ENCODE assay signal across 7 cellular contexts in the genomic region with DNA sequence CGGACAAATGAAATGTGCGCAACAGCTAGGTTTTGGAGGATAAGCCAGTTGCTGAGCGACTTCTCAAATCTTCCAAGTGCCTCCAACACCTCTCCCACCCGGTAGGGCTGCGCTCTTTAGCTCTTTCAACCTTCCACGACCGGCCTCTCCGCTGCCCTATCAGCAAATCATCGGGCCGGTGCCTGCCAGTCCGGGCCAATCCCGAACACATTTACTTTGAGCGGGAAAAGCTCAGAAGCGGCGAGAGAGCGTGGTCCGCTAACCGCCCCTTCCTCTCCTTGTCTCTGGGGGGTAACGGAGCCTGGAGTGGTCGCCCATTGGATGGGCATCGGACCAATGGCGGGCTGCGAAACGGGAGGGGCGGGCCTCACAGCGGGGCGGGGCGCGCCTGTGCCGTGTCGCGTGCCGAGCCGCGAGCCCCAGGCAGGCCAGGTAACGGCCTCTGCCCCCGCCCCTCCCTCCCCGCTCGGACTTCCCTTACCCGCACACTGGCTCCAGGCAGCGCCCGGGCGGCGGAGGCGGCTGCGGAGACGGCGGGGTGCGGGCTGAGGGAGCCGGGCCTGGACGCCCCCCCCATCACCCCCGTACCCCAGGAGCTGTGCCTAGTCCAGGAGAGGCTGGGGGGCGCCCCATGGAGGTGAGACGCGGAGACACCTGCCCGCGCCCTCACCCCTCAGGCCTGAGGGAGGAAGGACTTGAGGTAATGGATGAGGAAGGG. TPM values are rescaled to one million over a fixed set of nuclear protein-coding genes. Genes with fewer than 3 reads are reported as not detected.
DNase-seq lines count a peak whose midpoint lies in the region; ATAC-seq, FAIRE-seq and TF ChIP-seq lines count a peak whose summit lies in the region.

Gene MEIOC, plus strand, starts transcription at position 486 of the 718 bp plus-strand sequence. Its CDS starts 146 bp downstream, at position 632.

- DNase-seq in GM19239 (ENCODE audit: insufficient read length, low spot score) (peak; percentile 21), NCI-H69 (lab: John Stamatoyannopoulos, UW) (peak; percentile 94), mesendoderm (peak; percentile 83), thoracic aorta (ENCODE audit: low spot score) (no peak), OCI-M2 (lab: John Stamatoyannopoulos, UW; ENCODE audit: unreplicated experiment) (no peak)
- DNase-seq in activated naive CD8-positive, alpha-beta T cell treated with anti-CD3 and anti-CD28 coated beads, Interleukin-2, amount 50 U/mL, for 16 hours (ENCODE audit: low read depth, low spot score), result peak; percentile 11

- H3K79me2 ChIP-seq in mesendoderm (ENCODE audit: control insufficient read depth, insufficient read depth, low read length), result no peaks in the 10 kb centered on the region

- TF ChIP-seq CTCF in thoracic aorta (IDR thresholded peaks at IDR 0.05), result no peak

- H3K23ac ChIP-seq in mesendoderm (ENCODE audit: low read length), result no peak within 1 kb of the TSS

- no peak within 1 kb of the TSS for H3K4ac ChIP-seq in mesendoderm (ENCODE audit: low read depth, low read length)

- H3K27ac ChIP-seq in mesendoderm (ENCODE audit: low read depth, low read length), result no peak within 1 kb of the TSS
- H3K27ac ChIP-seq in thoracic aorta, result no peak within 1 kb of the TSS

- H2BK5ac ChIP-seq in mesendoderm (ENCODE audit: low read length), result no peak within 1 kb of the TSS

- H4K5ac ChIP-seq in mesendoderm (ENCODE audit: low read length), result no peak within 1 kb of the TSS

- H3K9me3 ChIP-seq in thoracic aorta, result no peaks in the 10 kb centered on the region

- FAIRE-seq in GM19239 (lab: Jason Lieb, UNC), result no peak

- H3K79me1 ChIP-seq in mesendoderm (ENCODE audit: low read length), result no peaks in the 10 kb centered on the region

- H3K4me1 ChIP-seq in mesendoderm (ENCODE audit: control insufficient read depth, low read depth, low read length), result no peaks in the 10 kb centered on the region
- H3K4me1 ChIP-seq in thoracic aorta (ENCODE audit: control insufficient read depth in 1 of 2, low read depth in 2 of 2), result no peaks in the 10 kb centered on the region

- H3K9ac ChIP-seq in mesendoderm (ENCODE audit: low read length), result no peak within 1 kb of the TSS

- ATAC-seq in thoracic aorta (ENCODE audit: insufficient number of reproducible peaks, low FRiP score, low read depth) (no peak), GM21390 (IDR thresholded peaks at IDR 0.05; ENCODE audit: unreplicated experiment) (no peak)

- H2BK120ac ChIP-seq in mesendoderm (ENCODE audit: low read depth, low read length), result no peak within 1 kb of the TSS

- no peak within 1 kb of the TSS for H4K8ac ChIP-seq in mesendoderm (ENCODE audit: low read depth, low read length)

- no peaks in the 10 kb centered on the region for H3K36me3 ChIP-seq in mesendoderm (ENCODE audit: control insufficient read depth, insufficient read depth, low read length)
- no peaks in the 10 kb centered on the region for H3K36me3 ChIP-seq in thoracic aorta

- no peak within 1 kb of the TSS for H2AK5ac ChIP-seq in mesendoderm (ENCODE audit: low read length)

- no peak within 1 kb of the TSS for H3K18ac ChIP-seq in mesendoderm (ENCODE audit: low read length)

- no CpG with 5 or more reads among the region's 57 CpGs for WGBS in mesendoderm (ENCODE audit: extremely low coverage, insufficient coverage, low lambda C conversion rate)

- H3K4me3 ChIP-seq in mesendoderm (ENCODE audit: low read length), result no peak within 1 kb of the TSS
- H3K4me3 ChIP-seq in thoracic aorta, result peak within 1 kb of the TSS; percentile 47

- H3K27me3 ChIP-seq in mesendoderm (ENCODE audit: insufficient read depth, low read length, poor library complexity) (peaks cover 5% of the 10 kb centered on the region), thoracic aorta (replicated peaks; ENCODE audit: insufficient read depth) (peaks cover 8% of the 10 kb centered on the region)

- H2BK15ac ChIP-seq in mesendoderm (replicated peaks; ENCODE audit: low read depth), result no peak within 1 kb of the TSS

- H3K56ac ChIP-seq in mesendoderm (ENCODE audit: low read length), result peak within 1 kb of the TSS; percentile 49

- no peak within 1 kb of the TSS for H3K4me2 ChIP-seq in mesendoderm (ENCODE audit: low read length)

RNA-seq across cellular contexts. Expression of gene MEIOC, which starts in this region (rescaled TPM):
- polyA plus RNA-seq in mesendoderm (2013, experiment 1 of 2), result 0.29 TPM
- polyA plus RNA-seq in mesendoderm (2013, experiment 2 of 2), result 0.35 TPM
- total RNA-seq in thoracic aorta, result not detected

Comparison
In these comparisons a context has a peak if more than half of its experiments do, and no peak if none do; other contexts are left out.
1. DNase-seq: peak in GM19239 (single experiment), NCI-H69 (single experiment), activated naive CD8-positive, alpha-beta T cell treated with anti-CD3 and anti-CD28 coated beads, Interleukin-2, amount 50 U/mL, for 16 hours (single experiment) and mesendoderm (single experiment); none in thoracic aorta (single experiment) and OCI-M2 (single experiment).